ENCODE assay signal across 18 cellular contexts in genomic region chr11:102518296-102519094, GRCh38. TPM values are rescaled to one million over a fixed set of nuclear protein-coding genes. Genes with fewer than 3 reads are reported as not detected.
DNase-seq lines count a peak whose midpoint lies in the region; ATAC-seq and TF ChIP-seq lines count a peak whose summit lies in the region.
"Had no signal": no experiment of that assay in that cellular context is flagged by ENCODE, and none has a peak within 500 bp of the region (broad histone marks: within the 10 kb centered on the region; RNA-seq: fewer than 3 reads in every experiment).

No MANE protein-coding gene starts in this region.

- no peaks in the 10 kb centered on the region for H3K4me1 ChIP-seq in GM23338 (ENCODE audit: insufficient read depth)

- no peaks in the 10 kb centered on the region for H3K36me3 ChIP-seq in GM23338 (ENCODE audit: insufficient read depth)
- H3K36me3 ChIP-seq: thoracic aorta had no signal

- H3K4me3 ChIP-seq in AG09309 (ENCODE audit: control insufficient read depth, low read depth, low read length) (no peak overlapping the region), GM23338 (no peak overlapping the region), fibroblast of the aortic adventitia (ENCODE audit: low read depth, low read length) (no peak overlapping the region)
- H3K4me3 ChIP-seq: thoracic aorta had no signal

- H3F3A ChIP-seq in GM23338 (replicated peaks; ENCODE audit: low read depth), result no peaks in the 10 kb centered on the region

- H2AFZ ChIP-seq in GM23338, result no peak overlapping the region

- H3K9me2 ChIP-seq in GM23338 (ENCODE audit: insufficient read depth), result no peaks in the 10 kb centered on the region

- no peak overlapping the region for H3K4me2 ChIP-seq in GM23338

- H3K9me3 Mint-ChIP-seq in GM23338, result no peaks in the 10 kb centered on the region
- H3K9me3 Mint-ChIP-seq: activated CD4-positive, alpha-beta T cell treated with anti-CD3 and anti-CD28 coated beads, Interleukin-2, amount 10 ng/mL, durations not matched to agents 24 days and 14 days; activated T-helper 1 cell treated with anti-CD3 and anti-CD28 coated beads, Interleukin-12 subunit alpha, Interleukin-12 subunit beta, Interleukin-2, Interleukin-4 antibody, amounts not matched to agents 30 ng/mL and 10 ng/mL and 1 ng/mL, durations not matched to agents 14 hours and 24 hours and 36 hours; T-helper 1 cell treated with Interleukin-12 subunit alpha and Interleukin-12 subunit beta and Interleukin-4 antibody, amounts not matched to agents 30 μg/mL and 1 μg/mL, for 36 hours had no signal

- no peaks in the 10 kb centered on the region for H3K27me3 Mint-ChIP-seq in GM23338 (ENCODE audit: insufficient read depth, low read depth, poor library complexity)

- TF ChIP-seq CTCF in AG09309 (IDR thresholded peaks at IDR 0.05; ENCODE audit: control insufficient read depth, insufficient read depth, low read depth, low read length, missing control alignments) (peak; percentile 18), GM23338 (conservative IDR thresholded peaks at IDR 0.05; ENCODE audit: low read depth in 2 of 2) (peak; percentile 62 to 63), fibroblast of the aortic adventitia (IDR thresholded peaks at IDR 0.05; ENCODE audit: insufficient read depth, low read length) (no peak)

- H3K4me1 Mint-ChIP-seq in GM23338, result no peaks in the 10 kb centered on the region
- H3K4me1 Mint-ChIP-seq: activated CD4-positive, alpha-beta T cell treated with anti-CD3 and anti-CD28 coated beads, Interleukin-2, amount 10 ng/mL, durations not matched to agents 24 days and 14 days had no signal

- H3K36me3 Mint-ChIP-seq in GM23338 (ENCODE audit: low read depth), result no peaks in the 10 kb centered on the region

- no peaks in the 10 kb centered on the region for H3K27me3 ChIP-seq in GM23338 (ENCODE audit: insufficient read depth)

- no peak overlapping the region for H3K27ac ChIP-seq in GM23338 (ENCODE audit: low read depth)
- H3K27ac ChIP-seq: thoracic aorta had no signal

- H4K20me1 ChIP-seq in GM23338 (replicated peaks; ENCODE audit: insufficient read depth), result no peaks in the 10 kb centered on the region

- H3K4me3 Mint-ChIP-seq in GM23338, result no peak overlapping the region
- H3K4me3 Mint-ChIP-seq: activated CD4-positive, alpha-beta T cell treated with anti-CD3 and anti-CD28 coated beads, Interleukin-2, amount 10 ng/mL, durations not matched to agents 24 days and 14 days; activated T-helper 1 cell treated with anti-CD3 and anti-CD28 coated beads, Interleukin-12 subunit alpha, Interleukin-12 subunit beta, Interleukin-2, Interleukin-4 antibody, amounts not matched to agents 30 ng/mL and 10 ng/mL and 1 ng/mL, durations not matched to agents 14 hours and 24 hours and 36 hours; T-helper 1 cell treated with Interleukin-12 subunit alpha and Interleukin-12 subunit beta and Interleukin-4 antibody, amounts not matched to agents 30 μg/mL and 1 μg/mL, for 36 hours had no signal

- ATAC-seq in GM23338 (peak; percentile 60), GM21786 (IDR thresholded peaks at IDR 0.05; ENCODE audit: unreplicated experiment) (no peak)
- no peak for ATAC-seq in stimulated activated naive CD8-positive, alpha-beta T cell treated with anti-CD3 and anti-CD28 coated beads, Interleukin-15, Interleukin-2, amounts not matched to agents 100 U/mL and 50 U/mL, for 24 hours

- H3K79me2 ChIP-seq in GM23338 (replicated peaks; ENCODE audit: insufficient read depth), result no peaks in the 10 kb centered on the region

- H3K27ac Mint-ChIP-seq in GM23338, result no peak overlapping the region
- H3K27ac Mint-ChIP-seq: activated CD4-positive, alpha-beta T cell treated with anti-CD3 and anti-CD28 coated beads, Interleukin-2, amount 10 ng/mL, durations not matched to agents 24 days and 14 days; activated T-helper 1 cell treated with anti-CD3 and anti-CD28 coated beads, Interleukin-12 subunit alpha, Interleukin-12 subunit beta, Interleukin-2, Interleukin-4 antibody, amounts not matched to agents 30 ng/mL and 10 ng/mL and 1 ng/mL, durations not matched to agents 14 hours and 24 hours and 36 hours; T-helper 1 cell treated with Interleukin-12 subunit alpha and Interleukin-12 subunit beta and Interleukin-4 antibody, amounts not matched to agents 30 μg/mL and 1 μg/mL, for 36 hours had no signal

- DNase-seq in AG09309 (ENCODE audit: low read depth) (no peak), GM23338 (ENCODE audit: low spot score) (peak; percentile 60), amniotic epithelial cell (ENCODE audit: low read depth) (peak; percentile 94), fibroblast of the aortic adventitia (ENCODE audit: low read depth) (peak; percentile 12), cortex of kidney (lab: John Stamatoyannopoulos, UW) (no peak), GM19238 (ENCODE audit: insufficient read length, low spot score) (no peak)
- no peak for DNase-seq in stimulated activated naive CD8-positive, alpha-beta T cell treated with anti-CD3 and anti-CD28 coated beads, Interleukin-15, Interleukin-2, amounts not matched to agents 100 U/mL and 50 U/mL, for 24 hours
- DNase-seq: activated CD4-positive, alpha-beta T cell treated with anti-CD3 and anti-CD28 coated beads, Interleukin-2, amount 10 ng/mL, durations not matched to agents 24 days and 14 days; anterior cingulate cortex; COR-L47; effector CD4-positive, alpha-beta T cell; NCI-H1436; posterior cingulate gyrus had no signal

TF ChIP-seq in GM23338, 12 proteins besides CTCF, POLR2A, EP300 and RAD21 (continues in another document):
- TF ChIP-seq JUNB (IDR thresholded peaks at IDR 0.05; ENCODE audit: unreplicated experiment), result no peak
- no peak for TF ChIP-seq CREB1 (CRISPR knock-in tag; IDR thresholded peaks at IDR 0.05; ENCODE audit: low read depth)
- no peak for TF ChIP-seq ZNF462 (CRISPR knock-in tag; IDR thresholded peaks at IDR 0.05)
- no peak for TF ChIP-seq NANOG (IDR thresholded peaks at IDR 0.05; ENCODE audit: borderline replicate concordance)
- no peak for TF ChIP-seq STAT1 (IDR thresholded peaks at IDR 0.05; ENCODE audit: unreplicated experiment)

RNA-seq across cellular contexts. Expression of gene MMP7, which starts 12.1 kb away (rescaled TPM):
- total RNA-seq in GM23338 (2014; rRNA removed; shearing (Covaris generic)), result not detected in 2 replicates
- not detected in 2 replicates for polyA plus RNA-seq in GM23338 (2016; fragmentation: Nextera tagmentation; extraction: Ambion mirVana)
- total RNA-seq in fibroblast of the aortic adventitia (ENCODE audit: low replicate concordance), result not detected in 2 replicates
- total RNA-seq: activated CD4-positive, alpha-beta T cell treated with anti-CD3 and anti-CD28 coated beads, Interleukin-2, amount 10 ng/mL, durations not matched to agents 24 days and 14 days; activated T-helper 1 cell treated with anti-CD3 and anti-CD28 coated beads, Interleukin-12 subunit alpha, Interleukin-12 subunit beta, Interleukin-2, Interleukin-4 antibody, amounts not matched to agents 30 ng/mL and 10 ng/mL and 1 ng/mL, durations not matched to agents 14 hours and 24 hours and 36 hours; RPMI7951; thoracic aorta had no signal

Comparison
In these comparisons a context has a peak if more than half of its experiments do, and no peak if none do; other contexts are left out.
1. DNase-seq: peak in GM23338 (single experiment), amniotic epithelial cell (single experiment) and fibroblast of the aortic adventitia (single experiment); none in AG09309 (single experiment), cortex of kidney (single experiment), GM19238 (single experiment) and stimulated activated naive CD8-positive, alpha-beta T cell treated with anti-CD3 and anti-CD28 coated beads, Interleukin-15, Interleukin-2, amounts not matched to agents 100 U/mL and 50 U/mL, for 24 hours (single experiment).